In genomic region chr20:16158090-16158975, GRCh38 we compare ENCODE assay signal across 12 cellular contexts.
DNase-seq lines count a peak whose midpoint lies in the region; ATAC-seq, FAIRE-seq and TF ChIP-seq lines count a peak whose summit lies in the region.
"Had no signal": no experiment of that assay in that cellular context is flagged by ENCODE, and none has a peak within 500 bp of the region (broad histone marks: within the 10 kb centered on the region; RNA-seq: fewer than 3 reads in every experiment).

No MANE protein-coding gene starts in this region.

- H3K4me2 ChIP-seq in hepatocyte: no peak overlapping the region

- no peaks in the 10 kb centered on the region for H3K9me2 ChIP-seq in hepatocyte (replicated peaks; ENCODE audit: insufficient read depth)

- no peaks in the 10 kb centered on the region for H3K36me3 ChIP-seq in hepatocyte (replicated peaks; ENCODE audit: insufficient read depth, low read depth)
- H3K36me3 ChIP-seq in mucosa of descending colon (ENCODE audit: low read depth): no peaks in the 10 kb centered on the region
- H3K36me3 ChIP-seq: ascending aorta had no signal

- ATAC-seq in GM21447 (IDR thresholded peaks at IDR 0.05; ENCODE audit: unreplicated experiment): peak; percentile 84
- peak; percentile 69 for ATAC-seq in HG03196 (IDR thresholded peaks at IDR 0.05; ENCODE audit: unreplicated experiment)
- ATAC-seq in mucosa of descending colon: no peak

- H2AFZ ChIP-seq in hepatocyte: no peak overlapping the region

- intact Hi-C loops in mucosa of descending colon (cut with DNase I, micrococcal nuclease): no loop called here

- no peak overlapping the region for H3K4me3 ChIP-seq in hepatocyte
- no peak overlapping the region for H3K4me3 ChIP-seq in mucosa of descending colon
- H3K4me3 ChIP-seq: ascending aorta had no signal

- no peak for TF ChIP-seq CTCF in hepatocyte (IDR thresholded peaks at IDR 0.05; ENCODE audit: poor library complexity)
- no peak for TF ChIP-seq CTCF in mucosa of descending colon (IDR thresholded peaks at IDR 0.05)

- peak; percentile 61 for FAIRE-seq in GM18507 (lab: Jason Lieb, UNC)

- DNase-seq in GM18507 (ENCODE audit: extremely low spot score, insufficient read length, low read depth): no peak
- no peak for DNase-seq in hepatocyte (ENCODE audit: low spot score)
- DNase-seq in stimulated activated CD4-positive, alpha-beta T cell treated with anti-CD3 and anti-CD28 coated beads, Interleukin-1b, Interleukin-23, amount 100 ng/mL, for 48 hours: no peak
- no peak for DNase-seq in SW480 (ENCODE audit: low spot score)
- no peak for DNase-seq in mucosa of descending colon
- DNase-seq in activated naive CD4-positive, alpha-beta T cell (lab: John Stamatoyannopoulos, UW): no peak
- DNase-seq: Calu3; NK-92 treated with Interleukin-12 subunit alpha and Interleukin-12 subunit beta, amount 100 ng/mL, for 24 hours; stimulated activated CD4-positive, alpha-beta T cell treated with anti-CD3 and anti-CD28 coated beads, Interleukin-4, amount 100 ng/mL, for 1 hour had no signal

- no peaks in the 10 kb centered on the region for H3K9me3 ChIP-seq in hepatocyte (ENCODE audit: low read depth)
- H3K9me3 ChIP-seq in mucosa of descending colon: no peaks in the 10 kb centered on the region

- whole genome bisulfite sequencing in hepatocyte (ENCODE audit: low lambda C conversion rate, missing lambda C conversion rate): 90% methylated on average over 11 of the region's 11 CpGs

- H4K20me1 ChIP-seq in hepatocyte (ENCODE audit: insufficient read depth, poor library complexity, severe bottlenecking): no peaks in the 10 kb centered on the region

- H3K4me1 ChIP-seq in hepatocyte (ENCODE audit: insufficient read depth) (no peaks in the 10 kb centered on the region), mucosa of descending colon (ENCODE audit: low read depth) (no peaks in the 10 kb centered on the region)
- H3K4me1 ChIP-seq: ascending aorta had no signal

- H3K27me3 ChIP-seq in hepatocyte: no peaks in the 10 kb centered on the region
- H3K27me3 ChIP-seq: ascending aorta had no signal

- peak overlapping the region; percentile 22 for H3K27ac ChIP-seq in hepatocyte
- H3K27ac ChIP-seq: ascending aorta had no signal

- H3K79me2 ChIP-seq in hepatocyte: no peaks in the 10 kb centered on the region
